8 cellular contexts compared by ENCODE assay signal in genomic region chr10:93894516-93895378, GRCh38. TPM values are rescaled to one million over a fixed set of nuclear protein-coding genes. Genes with fewer than 3 reads are reported as not detected.
A peak's percentile ranks its signal among the peaks of the same experiment; 100 is the strongest.
DNase-seq lines count a peak whose midpoint lies in the region; ATAC-seq and TF ChIP-seq lines count a peak whose summit lies in the region.

No MANE protein-coding gene starts in this region.

- H3K4me3 ChIP-seq in OCI-LY3 (ENCODE audit: low read length): peak overlapping the region; percentile 82
- peak overlapping the region; percentile 60 to 94 (median 81) for H3K4me3 ChIP-seq in dorsolateral prefrontal cortex

- H3K9ac ChIP-seq in OCI-LY3 (ENCODE audit: low read length): peak overlapping the region; percentile 82

- peak overlapping the region; percentile 64 for H3K27ac Mint-ChIP-seq in activated CD4-positive, alpha-beta T cell treated with anti-CD3 and anti-CD28 coated beads, Interleukin-2, amount 10 ng/mL, durations not matched to agents 24 days and 14 days
- peak overlapping the region in 2 of 6 donors; percentile 29 to 73 for H3K27ac Mint-ChIP-seq in naive B cell

- peak overlapping the region; percentile 86 for H3K4me3 Mint-ChIP-seq in activated CD4-positive, alpha-beta T cell treated with anti-CD3 and anti-CD28 coated beads, Interleukin-2, amount 10 ng/mL, durations not matched to agents 24 days and 14 days
- peak overlapping the region; percentile 72 to 89 (median 80) for H3K4me3 Mint-ChIP-seq in naive B cell

- peaks cover 12% of the 10 kb centered on the region; the same call in 1 of the 2 replicates for H3K4me1 ChIP-seq in OCI-LY3 (ENCODE audit: low read length)

- H3K9me3 ChIP-seq in OCI-LY3 (ENCODE audit: insufficient read depth, low read length): no peaks in the 10 kb centered on the region

- no peak for TF ChIP-seq CTCF in OCI-LY3 (IDR thresholded peaks at IDR 0.05; ENCODE audit: low read depth, low read length)
- TF ChIP-seq CTCF in dorsolateral prefrontal cortex (IDR thresholded peaks at IDR 0.05 in 54 of 56, conservative IDR thresholded peaks at IDR 0.05 in 2 of 56; ENCODE audit: low read depth in 1 of 56, partially characterized antibody in 56 of 56): no peak

- no peaks in the 10 kb centered on the region for H4K20me1 ChIP-seq in OCI-LY3 (ENCODE audit: insufficient read depth, low read length)

- peak overlapping the region; percentile 90 for H3K4me2 ChIP-seq in OCI-LY3 (ENCODE audit: low read length)

- peak; percentile 61 for DNase-seq in activated CD4-positive, alpha-beta T cell treated with anti-CD3 and anti-CD28 coated beads, Interleukin-2, amount 10 ng/mL, durations not matched to agents 24 days and 14 days
- no peak for DNase-seq in activated CD4-positive, alpha-beta T cell treated with anti-CD3 and anti-CD28 coated beads for 48 hours
- DNase-seq in dorsolateral prefrontal cortex: no peak
- DNase-seq in naive B cell: no peak
- DNase-seq in Ammon's horn (ENCODE audit: low spot score): no peak
- no peak for DNase-seq in NCI-H2227 (lab: John Stamatoyannopoulos, UW; ENCODE audit: unreplicated experiment)
- DNase-seq in NCI-H526 (lab: John Stamatoyannopoulos, UW): no peak

- no peak for ATAC-seq in naive B cell (ENCODE audit: low read depth in 2 of 2)

- no peak overlapping the region for H3K27ac ChIP-seq in OCI-LY3 (ENCODE audit: low read length)
- peak overlapping the region in 4 of 59 donors; percentile 63 to 82 (median 70) for H3K27ac ChIP-seq in dorsolateral prefrontal cortex

- peaks cover 15% of the 10 kb centered on the region for H3K79me2 ChIP-seq in OCI-LY3 (ENCODE audit: low read length)

- H3K36me3 Mint-ChIP-seq in activated CD4-positive, alpha-beta T cell treated with anti-CD3 and anti-CD28 coated beads, Interleukin-2, amount 10 ng/mL, durations not matched to agents 24 days and 14 days (ENCODE audit: low read depth): peaks cover 15% of the 10 kb centered on the region
- H3K36me3 Mint-ChIP-seq in naive B cell: no peaks in the 10 kb centered on the region

- H3K27me3 ChIP-seq in OCI-LY3 (ENCODE audit: low read depth, low read length) (no peaks in the 10 kb centered on the region), dorsolateral prefrontal cortex (no peaks in the 10 kb centered on the region)

- peaks cover 4% of the 10 kb centered on the region for H3K27me3 Mint-ChIP-seq in activated CD4-positive, alpha-beta T cell treated with anti-CD3 and anti-CD28 coated beads, Interleukin-2, amount 10 ng/mL, durations not matched to agents 24 days and 14 days
- peaks cover 14 to 30% (median 17%) of the 10 kb centered on the region in 3 donors for H3K27me3 Mint-ChIP-seq in naive B cell

- peak overlapping the region; percentile 69; the same call in 1 of the 2 replicates for H2AFZ ChIP-seq in OCI-LY3 (ENCODE audit: low read depth, low read length)

- H3K9me3 Mint-ChIP-seq in activated CD4-positive, alpha-beta T cell treated with anti-CD3 and anti-CD28 coated beads, Interleukin-2, amount 10 ng/mL, durations not matched to agents 24 days and 14 days: no peaks in the 10 kb centered on the region
- H3K9me3 Mint-ChIP-seq in naive B cell: no peaks in the 10 kb centered on the region

- no peaks in the 10 kb centered on the region for H3K36me3 ChIP-seq in OCI-LY3 (replicated peaks; ENCODE audit: low read depth, low read length)

- H3K4me1 Mint-ChIP-seq in activated CD4-positive, alpha-beta T cell treated with anti-CD3 and anti-CD28 coated beads, Interleukin-2, amount 10 ng/mL, durations not matched to agents 24 days and 14 days: peaks cover 34% of the 10 kb centered on the region
- peaks cover 0 to 20% (median 13%) of the 10 kb centered on the region in 3 donors for H3K4me1 Mint-ChIP-seq in naive B cell

- intact Hi-C loops in activated CD4-positive, alpha-beta T cell treated with anti-CD3 and anti-CD28 coated beads, Interleukin-2, amount 10 ng/mL, durations not matched to agents 24 days and 14 days (cut with micrococcal nuclease): loop anchor here (2.0 to 10.0 kb wide), 3 partner anchors 192 to 650 kb away; partner anchors contain the start of genes FRA10AC1 and HELLS
- intact Hi-C loops in dorsolateral prefrontal cortex (cut with DNase I): no loop called here

RNA-seq across cellular contexts. Expression of gene SLC35G1, which starts 1.0 kb away (rescaled TPM):
- total RNA-seq in activated CD4-positive, alpha-beta T cell treated with anti-CD3 and anti-CD28 coated beads, Interleukin-2, amount 10 ng/mL, durations not matched to agents 24 days and 14 days: 6.3 and 6.4 TPM in 2 replicates
- total RNA-seq in dorsolateral prefrontal cortex: 1 to 10 TPM; 1.3 to 6.3 (median 3.4) TPM
- under 1 TPM in 5 of 6 donors, not detected in 1; 0.08 to 0.94 (median 0.21) TPM for polyA plus RNA-seq in naive B cell (ENCODE audit: low read depth in 6 of 6)
